Comparison of ENCODE assay signal across 9 cellular contexts in the genomic region with DNA sequence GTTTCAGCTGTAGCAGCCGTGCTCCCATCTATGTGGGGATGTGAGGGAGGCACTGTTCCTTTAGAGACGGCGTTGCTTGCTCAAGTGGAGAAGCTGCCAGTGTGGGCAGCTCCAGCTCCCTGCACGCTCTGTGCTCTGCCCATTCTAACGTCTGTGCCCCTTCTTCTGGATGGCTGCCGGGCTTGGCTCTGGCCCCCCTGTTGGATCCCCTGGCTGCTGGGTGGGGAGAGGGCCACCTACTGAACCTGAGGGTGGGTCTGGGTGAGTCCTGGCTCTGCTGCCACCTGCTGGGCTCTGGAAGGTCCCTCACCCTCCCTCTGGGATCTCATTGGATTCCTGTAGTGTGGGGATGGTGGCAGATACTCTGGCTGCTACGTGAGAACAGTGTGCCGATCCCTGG. TPM values are rescaled to one million over a fixed set of nuclear protein-coding genes. Genes with fewer than 3 reads are reported as not detected.
DNase-seq lines count a peak whose midpoint lies in the region; ATAC-seq and TF ChIP-seq lines count a peak whose summit lies in the region.
"Had no signal": no experiment of that assay in that cellular context is flagged by ENCODE, and none has a peak within 500 bp of the region (broad histone marks: within the 10 kb centered on the region; RNA-seq: fewer than 3 reads in every experiment).

No MANE protein-coding gene starts in this region.

- peak; percentile 72 for TF ChIP-seq CTCF in CD14-positive monocyte (IDR thresholded peaks at IDR 0.05)

- H3K4me3 Mint-ChIP-seq in CD14-positive monocyte = no peak overlapping the region

- H3K4me3 ChIP-seq in H7 (ENCODE audit: insufficient read depth, low read depth, low read length) (no peak overlapping the region), SJSA1 (no peak overlapping the region)
- H3K4me3 ChIP-seq: SK-N-MC had no signal

- H3K9me3 ChIP-seq in SJSA1 (replicated peaks) = no peaks in the 10 kb centered on the region

- H3K27me3 ChIP-seq in H7 (ENCODE audit: control insufficient read depth, insufficient read depth, low read length) (no peaks in the 10 kb centered on the region), SJSA1 (replicated peaks) (no peaks in the 10 kb centered on the region)

- DNase-seq in CD14-positive monocyte (ENCODE audit: low spot score) = no peak
- peak; percentile 89 for DNase-seq in H7
- peak; percentile 32 to 65 for DNase-seq in SJSA1 (ENCODE audit: low read depth in 1 of 2, low spot score in 2 of 2)
- DNase-seq in astrocyte of the hippocampus (ENCODE audit: low read depth, low spot score) = peak; percentile 72
- DNase-seq in iPS-NIHi7 (ENCODE audit: extremely low spot score) = peak; percentile 67
- peak; percentile 63 for DNase-seq in stimulated activated CD4-positive, alpha-beta T cell treated with anti-CD3 and anti-CD28 coated beads, Interleukin-4, amount 100 ng/mL, for 1 hour

- H3K4me1 ChIP-seq in SJSA1 (replicated peaks) = peaks cover 29% of the 10 kb centered on the region

- peak overlapping the region in 3 of 7 donors; percentile 41 to 84 (median 83) for H3K27ac Mint-ChIP-seq in CD14-positive monocyte

- peaks cover 34% of the 10 kb centered on the region for H3K4me1 Mint-ChIP-seq in CD14-positive monocyte

- H3K36me3 ChIP-seq in H7 (replicated peaks; ENCODE audit: control insufficient read depth, insufficient read depth, low read length) = peaks cover 2% of the 10 kb centered on the region
- peaks cover 46% of the 10 kb centered on the region for H3K36me3 ChIP-seq in SJSA1

- ATAC-seq in HG03108 (IDR thresholded peaks at IDR 0.05; ENCODE audit: unreplicated experiment) (no peak), GM18498 (IDR thresholded peaks at IDR 0.05; ENCODE audit: unreplicated experiment) (no peak)

- no peak overlapping the region for H3K27ac ChIP-seq in SJSA1
- H3K27ac ChIP-seq: SK-N-MC had no signal

- H3K9me3 Mint-ChIP-seq in CD14-positive monocyte = no peaks in the 10 kb centered on the region

- peaks cover 24 to 33% of the 10 kb centered on the region in 2 donors for H3K36me3 Mint-ChIP-seq in CD14-positive monocyte

- peaks cover 0 to 3% (median 0%) of the 10 kb centered on the region in 3 donors for H3K27me3 Mint-ChIP-seq in CD14-positive monocyte (ENCODE audit: low read depth in 3 of 3)

- intact Hi-C loops in CD14-positive monocyte (cut with micrococcal nuclease) = no loop called here

RNA-seq across cellular contexts. Expression of a gene that starts 5.0 kb away (rescaled TPM):
- 100 to 1,000 TPM; 105 to 113 TPM for polyA plus RNA-seq in CD14-positive monocyte
- 149 and 158 TPM in 2 replicates for total RNA-seq in H7 (2014; rRNA removed; shearing (Covaris generic))
- total RNA-seq in SJSA1 (2014; rRNA removed; shearing (Covaris generic)) = 125 and 134 TPM in 2 replicates

RNA-seq across cellular contexts. Expression of a gene that starts 19.2 kb away (rescaled TPM):
- polyA plus RNA-seq in CD14-positive monocyte = not detected
- total RNA-seq in H7 (2014; rRNA removed; shearing (Covaris generic)) = 0.07 and 0.31 TPM in 2 replicates
- not detected in 2 replicates for total RNA-seq in SJSA1 (2014; rRNA removed; shearing (Covaris generic))

RNA-seq across cellular contexts. Expression of a gene that starts 34.3 kb away (rescaled TPM):
- 10 to 100 TPM; 14.8 to 17.3 TPM for polyA plus RNA-seq in CD14-positive monocyte
- total RNA-seq in H7 (2014; rRNA removed; shearing (Covaris generic)) = 17.2 and 20.3 TPM in 2 replicates
- 44.5 and 52.9 TPM in 2 replicates for total RNA-seq in SJSA1 (2014; rRNA removed; shearing (Covaris generic))

RNA-seq across cellular contexts. Expression of a gene that starts 43.1 kb away (rescaled TPM):
- polyA plus RNA-seq in CD14-positive monocyte = not detected
- 2.9 and 8.2 TPM in 2 replicates for total RNA-seq in H7 (2014; rRNA removed; shearing (Covaris generic))
- total RNA-seq in SJSA1 (2014; rRNA removed; shearing (Covaris generic)) = not detected in 2 replicates

RNA-seq across cellular contexts. Expression of a gene that starts 48.6 kb away (rescaled TPM):
- 10 to 100 TPM in 1 of 2 donors, 1 to 10 TPM in 1; 7.6 to 12.2 TPM for polyA plus RNA-seq in CD14-positive monocyte
- 0.42 and 0.48 TPM in 2 replicates for total RNA-seq in H7 (2014; rRNA removed; shearing (Covaris generic))
- 14.8 and 16.1 TPM in 2 replicates for total RNA-seq in SJSA1 (2014; rRNA removed; shearing (Covaris generic))
